ENCODE assay signal across 8 cellular contexts in genomic region chr7:76048668-76048988, GRCh38. TPM values are rescaled to one million over a fixed set of nuclear protein-coding genes. Genes with fewer than 3 reads are reported as not detected.
DNase-seq lines count a peak whose midpoint lies in the region; ATAC-seq and TF ChIP-seq lines count a peak whose summit lies in the region.

No MANE protein-coding gene starts in this region.

- H3K36me3 ChIP-seq in ACC112 (ENCODE audit: insufficient read depth, low read length) (no peaks in the 10 kb centered on the region; the same call in 1 of the 2 replicates), suprapubic skin (peaks cover 6% of the 10 kb centered on the region)

- H3K27ac ChIP-seq in ACC112 (ENCODE audit: low read depth, low read length) (peak overlapping the region; percentile 84), suprapubic skin (peak overlapping the region; percentile 95)

- H3K9me3 ChIP-seq in suprapubic skin = no peaks in the 10 kb centered on the region

- in situ Hi-C loops in astrocyte of the cerebellum (cut with HindIII; ENCODE audit: low sequenced_read_pairs) = loop anchor here (25.0 kb wide), 1 partner anchor 89 kb away; no protein-coding TSS in a partner anchor

- no peak for TF ChIP-seq EP300 in suprapubic skin (IDR thresholded peaks at IDR 0.05)

- TF ChIP-seq CTCF in astrocyte of the cerebellum (IDR thresholded peaks at IDR 0.05; ENCODE audit: low read depth, low read length, missing control alignments) (peak; percentile 5), suprapubic skin (IDR thresholded peaks at IDR 0.05) (no peak)

- WGBS in suprapubic skin = 1% methylated on average over 9 of the region's 9 CpGs

- H3K79me2 ChIP-seq in ACC112 (ENCODE audit: control insufficient read depth, insufficient read depth, low read length, unreplicated experiment) = peaks cover 82% of the 10 kb centered on the region

- no peak for TF ChIP-seq POLR2A in suprapubic skin (IDR thresholded peaks at IDR 0.05)

- intact Hi-C loops in left colon (cut with DNase I, micrococcal nuclease) = no loop called here

- ATAC-seq in left colon = peak; percentile 30

- H3K4me1 ChIP-seq in ACC112 (ENCODE audit: control insufficient read depth, insufficient read depth, low read length, unreplicated experiment) (peaks cover 11% of the 10 kb centered on the region), suprapubic skin (peaks cover 44% of the 10 kb centered on the region)

- H3K4me3 ChIP-seq in ACC112 (ENCODE audit: low read depth, low read length) (peak overlapping the region; percentile 98), astrocyte of the cerebellum (ENCODE audit: low read depth, low read length) (peak overlapping the region; percentile 98), suprapubic skin (peak overlapping the region; percentile 78)

- no peak overlapping the region for H2AFZ ChIP-seq in ACC112 (ENCODE audit: low read length, unreplicated experiment)

- DNase-seq in GM19238 (ENCODE audit: insufficient read length, low spot score) (peak; percentile 36), NCI-H69 (lab: John Stamatoyannopoulos, UW) (peak; percentile 69), astrocyte of the cerebellum (ENCODE audit: low read depth) (no peak), left colon (peak in 1 of 2 donors; percentile 35), suprapubic skin (ENCODE audit: low spot score in 2 of 2) (no peak), DMS153 treated with DMSO at 0.1 percent for 48 hours (lab: John Stamatoyannopoulos, UW; ENCODE audit: unreplicated experiment) (no peak), NCI-H774 (lab: John Stamatoyannopoulos, UW) (no peak)

- H3K27me3 ChIP-seq in ACC112 (ENCODE audit: insufficient read depth, low read length) = no peaks in the 10 kb centered on the region
- H3K27me3 ChIP-seq in suprapubic skin = no peaks in the 10 kb centered on the region

RNA-seq across cellular contexts. Expression of gene MDH2, which starts 0.7 kb away (rescaled TPM):
- total RNA-seq in left colon = 100 to 1,000 TPM; 226 to 284 TPM
- total RNA-seq in suprapubic skin = 100 to 1,000 TPM in 3 of 4 donors, 10 to 100 TPM in 1; 99.8 to 127 (median 116) TPM

RNA-seq across cellular contexts. Expression of gene STYXL1, which starts 0.8 kb away (rescaled TPM):
- total RNA-seq in left colon (10 to 100 TPM; 19.0 to 26.0 TPM), suprapubic skin (10 to 100 TPM in 3 of 4 donors, 1 to 10 TPM in 1; 8.8 to 59.5 (median 41.2) TPM)

RNA-seq across cellular contexts. Expression of gene TMEM120A, which starts 54.2 kb away (rescaled TPM):
- total RNA-seq in left colon (100 to 1,000 TPM; 102 to 104 TPM), suprapubic skin (10 to 100 TPM; 21.0 to 34.0 (median 22.4) TPM)

Comparison
In these comparisons a context has a peak if more than half of its experiments do, and no peak if none do; other contexts are left out.
1. DNase-seq: peak in GM19238 (single experiment) and NCI-H69 (single experiment); none in astrocyte of the cerebellum (single experiment), suprapubic skin (0 of 2), DMS153 treated with DMSO at 0.1 percent for 48 hours (single experiment) and NCI-H774 (single experiment).
2. Peak in every context shown above with its lines, with median percentiles within 50 percentile points of each other: H3K4me3 ChIP-seq.